In genomic region chr5:142356716-142357468, GRCh38 we compare ENCODE assay signal across 8 cellular contexts.
DNase-seq lines count a peak whose midpoint lies in the region; ATAC-seq and TF ChIP-seq lines count a peak whose summit lies in the region.

No MANE protein-coding gene starts in this region.

- H3K4me1 ChIP-seq in HUES48 (ENCODE audit: control insufficient read depth, insufficient read depth, low read length): peaks cover 43% of the 10 kb centered on the region

- H3K9me3 ChIP-seq in HUES48 (ENCODE audit: control insufficient read depth, insufficient read depth, low read length): no peaks in the 10 kb centered on the region

- peak overlapping the region; percentile 98 to 99 (median 98) for H3K27ac Mint-ChIP-seq in nephron

- TF ChIP-seq CTCF in nephron (IDR thresholded peaks at IDR 0.05; ENCODE audit: unreplicated experiment in 3 of 3): no peak

- H3K36me3 Mint-ChIP-seq in nephron (ENCODE audit: low read depth): no peaks in the 10 kb centered on the region

- H3K27me3 Mint-ChIP-seq in nephron (ENCODE audit: low read depth): peaks cover 10% of the 10 kb centered on the region

- no peaks in the 10 kb centered on the region for H3K9me3 Mint-ChIP-seq in nephron

- H3K36me3 ChIP-seq in HUES48 (ENCODE audit: control insufficient read depth, insufficient read depth, low read length): no peaks in the 10 kb centered on the region

- H3K9ac ChIP-seq in HUES48 (ENCODE audit: low read depth, low read length): peak overlapping the region; percentile 79

- H3K27ac ChIP-seq in HUES48 (ENCODE audit: low read depth, low read length): peak overlapping the region; percentile 99

- peak overlapping the region; percentile 60 for H3K4me3 ChIP-seq in HUES48 (ENCODE audit: low read depth, low read length)

- peak; percentile 92 for ATAC-seq in GM21447 (IDR thresholded peaks at IDR 0.05; ENCODE audit: unreplicated experiment)

- H3K4me1 Mint-ChIP-seq in nephron: peaks cover 34% of the 10 kb centered on the region

- peak; percentile 49 for DNase-seq in DMS153 (lab: John Stamatoyannopoulos, UW)
- DNase-seq in RPMI8226: peak; percentile 85
- peak; percentile 87 for DNase-seq in activated T-helper 9 cell treated with anti-CD3 and anti-CD28 coated beads, Interleukin-2, amount 50 U/mL, for 16 hours (ENCODE audit: low read depth)
- DNase-seq in fibroblast of the conjunctiva (ENCODE audit: low read depth): peak; percentile 85
- peak; percentile 90 for DNase-seq in stimulated activated naive CD4-positive, alpha-beta T cell treated with Interleukin-2 at 50 U/mL for 16 hours (lab: John Stamatoyannopoulos, UW)

- peaks cover 22% of the 10 kb centered on the region for H3K27me3 ChIP-seq in HUES48 (ENCODE audit: control insufficient read depth, insufficient read depth, low read length)

- H3K4me3 Mint-ChIP-seq in nephron: peak overlapping the region; percentile 78 to 87 (median 86)

Comparison
In these comparisons a context has a peak if more than half of its experiments do, and no peak if none do; other contexts are left out.
1. Peak in every context shown above with its lines: DNase-seq, ATAC-seq, H3K4me3 ChIP-seq and H3K27ac ChIP-seq.